In the genomic region with DNA sequence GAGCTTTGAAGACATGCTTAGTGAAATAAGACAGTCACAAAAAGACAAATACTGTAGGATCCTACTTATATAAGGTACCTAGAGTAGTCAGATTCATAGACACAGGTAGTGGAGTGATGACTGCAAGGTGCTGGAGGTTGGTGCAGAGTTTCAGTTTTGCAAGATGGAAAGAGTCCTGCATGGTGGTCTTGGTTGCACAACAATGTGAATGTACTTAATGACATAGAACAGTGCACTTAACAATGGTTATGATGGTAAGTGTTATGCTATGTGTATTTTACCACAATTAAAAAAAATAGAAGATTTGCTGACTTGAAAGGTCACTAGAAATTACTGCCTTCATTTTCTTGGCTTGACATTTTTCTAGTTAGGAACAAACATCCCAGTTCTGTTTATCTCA, we compare ENCODE assay signal across 15 cellular contexts. TPM values are rescaled to one million over a fixed set of nuclear protein-coding genes. Genes with fewer than 3 reads are reported as not detected.
A peak's percentile ranks its signal among the peaks of the same experiment; 100 is the strongest.
DNase-seq lines count a peak whose midpoint lies in the region; ATAC-seq, FAIRE-seq and TF ChIP-seq lines count a peak whose summit lies in the region.
"Had no signal": no experiment of that assay in that cellular context is flagged by ENCODE, and none has a peak within 500 bp of the region (broad histone marks: within the 10 kb centered on the region; RNA-seq: fewer than 3 reads in every experiment).

No MANE protein-coding gene starts in this region.

- DNase-seq in activated CD4-positive, alpha-beta memory T cell treated with anti-CD3 and anti-CD28 coated beads for 36 hours = peak; percentile 34
- DNase-seq in activated CD4-positive, alpha-beta memory T cell treated with anti-CD3 and anti-CD28 coated beads, Interleukin-2, amount 10 ng/mL, durations not matched to agents 7 days and 5 days = no peak
- DNase-seq in H54 (ENCODE audit: insufficient read length, low spot score) (no peak), neural progenitor cell (ENCODE audit: low spot score) (no peak), vagina (ENCODE audit: extremely low spot score in 2 of 2) (no peak), brain microvascular endothelial cell (no peak)
- DNase-seq in activated naive CD8-positive, alpha-beta T cell treated with anti-CD3 and anti-CD28 coated beads, Interleukin-2, amount 50 U/mL, for 24 hours = no peak
- DNase-seq: NCI-H1694; stimulated activated CD4-positive, alpha-beta T cell treated with anti-CD3 and anti-CD28 coated beads, Interleukin-12 subunit alpha, Interleukin-12 subunit beta, amount 100 ng/mL, for 4 hours; substantia nigra had no signal

- in situ Hi-C loops in brain microvascular endothelial cell (cut with HindIII; ENCODE audit: low pct_ligation_motif_present, low sequenced_read_pairs) = no loop called here

- no peaks in the 10 kb centered on the region for H3K36me3 ChIP-seq in neural progenitor cell
- no peaks in the 10 kb centered on the region for H3K36me3 ChIP-seq in vagina
- H3K36me3 ChIP-seq in brain microvascular endothelial cell (replicated peaks) = no peaks in the 10 kb centered on the region

- peak; percentile 74 for ATAC-seq in activated naive CD8-positive, alpha-beta T cell treated with anti-CD3 and anti-CD28 coated beads, Interleukin-2, amount 50 U/mL, for 24 hours
- no peak for ATAC-seq in HG03520 (IDR thresholded peaks at IDR 0.05; ENCODE audit: unreplicated experiment)

- no peak overlapping the region for H2AFZ ChIP-seq in neural progenitor cell (replicated peaks)

- no peak overlapping the region for H3K9ac ChIP-seq in neural progenitor cell

- no peak overlapping the region for H3K27ac Mint-ChIP-seq in activated CD4-positive, alpha-beta memory T cell treated with anti-CD3 and anti-CD28 coated beads for 36 hours
- H3K27ac Mint-ChIP-seq in activated CD4-positive, alpha-beta memory T cell treated with anti-CD3 and anti-CD28 coated beads, Interleukin-2, amount 10 ng/mL, durations not matched to agents 7 days and 5 days = no peak overlapping the region
- peak overlapping the region; percentile 12 for H3K27ac Mint-ChIP-seq in activated naive CD8-positive, alpha-beta T cell treated with anti-CD3 and anti-CD28 coated beads, Interleukin-2, amount 50 U/mL, for 24 hours
- H3K27ac Mint-ChIP-seq in neural progenitor cell = no peak overlapping the region
- H3K27ac Mint-ChIP-seq: progenitor cell of endocrine pancreas had no signal

- H3K79me2 ChIP-seq in neural progenitor cell (ENCODE audit: low read depth) = peaks cover 93% of the 10 kb centered on the region

- no peak for TF ChIP-seq POLR2A in H54 (IDR thresholded peaks at IDR 0.05; ENCODE audit: low read depth, low read length)
- no peak for TF ChIP-seq POLR2A in vagina (IDR thresholded peaks at IDR 0.05)

- no peaks in the 10 kb centered on the region for H3K27me3 Mint-ChIP-seq in activated CD4-positive, alpha-beta memory T cell treated with anti-CD3 and anti-CD28 coated beads for 36 hours
- H3K27me3 Mint-ChIP-seq in activated CD4-positive, alpha-beta memory T cell treated with anti-CD3 and anti-CD28 coated beads, Interleukin-2, amount 10 ng/mL, durations not matched to agents 7 days and 5 days = no peaks in the 10 kb centered on the region
- H3K27me3 Mint-ChIP-seq in activated naive CD8-positive, alpha-beta T cell treated with anti-CD3 and anti-CD28 coated beads, Interleukin-2, amount 50 U/mL, for 24 hours = no peaks in the 10 kb centered on the region
- H3K27me3 Mint-ChIP-seq in neural progenitor cell (ENCODE audit: insufficient read depth, low read depth) = no peaks in the 10 kb centered on the region
- H3K27me3 Mint-ChIP-seq: progenitor cell of endocrine pancreas had no signal

- no peak overlapping the region for H3K27ac ChIP-seq in neural progenitor cell
- no peak overlapping the region for H3K27ac ChIP-seq in vagina
- H3K27ac ChIP-seq in brain microvascular endothelial cell = no peak overlapping the region
- H3K27ac ChIP-seq: coronary artery, RWPE1 had no signal

- peaks cover 91% of the 10 kb centered on the region for H4K20me1 ChIP-seq in neural progenitor cell (ENCODE audit: low read depth)

- H3K9me3 ChIP-seq in neural progenitor cell (ENCODE audit: low read depth) = no peaks in the 10 kb centered on the region
- H3K9me3 ChIP-seq in vagina = no peaks in the 10 kb centered on the region

- peak; percentile 11 for FAIRE-seq in H54 (lab: Jason Lieb, UNC)
- FAIRE-seq: G401.6 had no signal

- H3K4me3 Mint-ChIP-seq in activated CD4-positive, alpha-beta memory T cell treated with anti-CD3 and anti-CD28 coated beads for 36 hours = no peak overlapping the region
- H3K4me3 Mint-ChIP-seq in activated CD4-positive, alpha-beta memory T cell treated with anti-CD3 and anti-CD28 coated beads, Interleukin-2, amount 10 ng/mL, durations not matched to agents 7 days and 5 days = no peak overlapping the region
- H3K4me3 Mint-ChIP-seq in activated naive CD8-positive, alpha-beta T cell treated with anti-CD3 and anti-CD28 coated beads, Interleukin-2, amount 50 U/mL, for 24 hours = no peak overlapping the region
- H3K4me3 Mint-ChIP-seq in neural progenitor cell = no peak overlapping the region

- H3K9me3 Mint-ChIP-seq in activated CD4-positive, alpha-beta memory T cell treated with anti-CD3 and anti-CD28 coated beads for 36 hours = no peaks in the 10 kb centered on the region
- H3K9me3 Mint-ChIP-seq in activated CD4-positive, alpha-beta memory T cell treated with anti-CD3 and anti-CD28 coated beads, Interleukin-2, amount 10 ng/mL, durations not matched to agents 7 days and 5 days = no peaks in the 10 kb centered on the region
- H3K9me3 Mint-ChIP-seq in activated naive CD8-positive, alpha-beta T cell treated with anti-CD3 and anti-CD28 coated beads, Interleukin-2, amount 50 U/mL, for 24 hours = no peaks in the 10 kb centered on the region
- H3K9me3 Mint-ChIP-seq in neural progenitor cell = no peaks in the 10 kb centered on the region

- H3K36me3 Mint-ChIP-seq in activated CD4-positive, alpha-beta memory T cell treated with anti-CD3 and anti-CD28 coated beads for 36 hours = no peaks in the 10 kb centered on the region
- H3K36me3 Mint-ChIP-seq in activated CD4-positive, alpha-beta memory T cell treated with anti-CD3 and anti-CD28 coated beads, Interleukin-2, amount 10 ng/mL, durations not matched to agents 7 days and 5 days (ENCODE audit: low read depth) = peaks cover 10% of the 10 kb centered on the region
- peaks cover 8% of the 10 kb centered on the region for H3K36me3 Mint-ChIP-seq in activated naive CD8-positive, alpha-beta T cell treated with anti-CD3 and anti-CD28 coated beads, Interleukin-2, amount 50 U/mL, for 24 hours (ENCODE audit: low read depth)
- H3K36me3 Mint-ChIP-seq in neural progenitor cell = peaks cover 2% of the 10 kb centered on the region

- POLR2A ChIA-PET in activated CD4-positive, alpha-beta memory T cell treated with anti-CD3 and anti-CD28 coated beads for 36 hours (lab: Charles Lee) = no interaction called here
- POLR2A ChIA-PET in activated CD4-positive, alpha-beta memory T cell treated with anti-CD3 and anti-CD28 coated beads, Interleukin-2, amount 10 ng/mL, durations not matched to agents 7 days and 5 days (lab: Charles Lee) = no interaction called here

- CTCF ChIA-PET in activated CD4-positive, alpha-beta memory T cell treated with anti-CD3 and anti-CD28 coated beads for 36 hours (lab: Charles Lee) = no interaction called here
- CTCF ChIA-PET in activated CD4-positive, alpha-beta memory T cell treated with anti-CD3 and anti-CD28 coated beads, Interleukin-2, amount 10 ng/mL, durations not matched to agents 7 days and 5 days (lab: Charles Lee) = no interaction called here

- H3F3A ChIP-seq in neural progenitor cell (ENCODE audit: low read depth) = peaks cover 32% of the 10 kb centered on the region

- intact Hi-C loops in activated CD4-positive, alpha-beta memory T cell treated with anti-CD3 and anti-CD28 coated beads for 36 hours (cut with micrococcal nuclease) = no loop called here
- intact Hi-C loops in vagina (cut with DNase I) = no loop called here

- no peaks in the 10 kb centered on the region for H3K27me3 ChIP-seq in neural progenitor cell
- no peaks in the 10 kb centered on the region for H3K27me3 ChIP-seq in vagina
- no peaks in the 10 kb centered on the region for H3K27me3 ChIP-seq in brain microvascular endothelial cell (replicated peaks)

- H3K4me1 ChIP-seq in neural progenitor cell (peaks cover 56% of the 10 kb centered on the region), vagina (peaks cover 45% of the 10 kb centered on the region)

- no peak for TF ChIP-seq CTCF in neural progenitor cell (IDR thresholded peaks at IDR 0.05)
- no peak for TF ChIP-seq CTCF in vagina (IDR thresholded peaks at IDR 0.05)
- TF ChIP-seq CTCF in brain microvascular endothelial cell (IDR thresholded peaks at IDR 0.05; ENCODE audit: low read depth, low read length, missing control alignments) = no peak

- H3K4me1 Mint-ChIP-seq in activated CD4-positive, alpha-beta memory T cell treated with anti-CD3 and anti-CD28 coated beads for 36 hours (ENCODE audit: low read depth) = peaks cover 62% of the 10 kb centered on the region
- H3K4me1 Mint-ChIP-seq in activated CD4-positive, alpha-beta memory T cell treated with anti-CD3 and anti-CD28 coated beads, Interleukin-2, amount 10 ng/mL, durations not matched to agents 7 days and 5 days = peaks cover 25% of the 10 kb centered on the region
- peaks cover 75% of the 10 kb centered on the region for H3K4me1 Mint-ChIP-seq in activated naive CD8-positive, alpha-beta T cell treated with anti-CD3 and anti-CD28 coated beads, Interleukin-2, amount 50 U/mL, for 24 hours
- H3K4me1 Mint-ChIP-seq in neural progenitor cell = peaks cover 41% of the 10 kb centered on the region

- H3K4me2 ChIP-seq in neural progenitor cell = peak overlapping the region; percentile 58

- H3K4me3 ChIP-seq in neural progenitor cell (no peak overlapping the region), vagina (no peak overlapping the region), brain microvascular endothelial cell (ENCODE audit: low read depth, low read length) (no peak overlapping the region)
- H3K4me3 ChIP-seq: coronary artery had no signal

RNA-seq across cellular contexts. Expression of a gene that starts 9.5 kb away (rescaled TPM):
- 1 to 10 TPM; 8.9 to 9.2 TPM for total RNA-seq in activated CD4-positive, alpha-beta memory T cell treated with anti-CD3 and anti-CD28 coated beads for 36 hours
- 1 to 10 TPM; 7.4 to 8.4 TPM for total RNA-seq in activated CD4-positive, alpha-beta memory T cell treated with anti-CD3 and anti-CD28 coated beads, Interleukin-2, amount 10 ng/mL, durations not matched to agents 7 days and 5 days
- total RNA-seq in neural progenitor cell (ENCODE audit: low replicate concordance) (35.7 and 50.8 TPM in 2 replicates), vagina (27.7 TPM)
